Comparison of ENCODE assay signal across 8 cellular contexts in genomic region chr7:148987010-148987750, GRCh38. TPM values are rescaled to one million over a fixed set of nuclear protein-coding genes. Genes with fewer than 3 reads are reported as not detected.
DNase-seq lines count a peak whose midpoint lies in the region; TF ChIP-seq lines count a peak whose summit lies in the region.

No MANE protein-coding gene starts in this region.

- peaks cover 6 to 23% of the 10 kb centered on the region in 2 experiments; a peak in 4 of 5 replicates for H3K9me3 Mint-ChIP-seq in H9
- peaks cover 9% of the 10 kb centered on the region for H3K9me3 Mint-ChIP-seq in neural progenitor cell

- no peak overlapping the region for H3K23ac ChIP-seq in H9 (ENCODE audit: insufficient read length, low read depth, low read length)

- H3K36me3 ChIP-seq in ES-I3 (ENCODE audit: insufficient read depth, low read length) (no peaks in the 10 kb centered on the region), neural progenitor cell (no peaks in the 10 kb centered on the region)

- H2AK5ac ChIP-seq in H9 (ENCODE audit: insufficient read length, low read length) = no peak overlapping the region

- H4K20me1 ChIP-seq in H9 (ENCODE audit: control insufficient read depth, insufficient read depth, insufficient read length) (no peaks in the 10 kb centered on the region), neural progenitor cell (ENCODE audit: low read depth) (no peaks in the 10 kb centered on the region)

- no peak overlapping the region for H3T11ph ChIP-seq in H9 (ENCODE audit: low read length)

- H3K4me3 Mint-ChIP-seq in H9 = peak overlapping the region; percentile 83 to 90
- H3K4me3 Mint-ChIP-seq in neural progenitor cell = peak overlapping the region; percentile 94

- no CpG with 5 or more reads among the region's 17 CpGs for WGBS in H9 (ENCODE audit: extremely low coverage, insufficient read length, low lambda C conversion rate)

- H3K18ac ChIP-seq in H9 (ENCODE audit: insufficient read length, low read depth, low read length) = peak overlapping the region; percentile 39

- H4K91ac ChIP-seq in H9 (ENCODE audit: insufficient read length, low read depth, low read length) = no peak overlapping the region

- no peaks in the 10 kb centered on the region; the same call in 1 of the 2 replicates for H3K4me1 ChIP-seq in ES-I3 (ENCODE audit: insufficient read depth, low read length)
- 0 out of 2 replicates have a peak, but pooled peaks cover 2% of the 10 kb centered on the region for H3K4me1 ChIP-seq in H9 (ENCODE audit: insufficient read depth, low read length)
- H3K4me1 ChIP-seq in neural progenitor cell = peaks cover 19% of the 10 kb centered on the region

- H3K27ac ChIP-seq in H9 (ENCODE audit: insufficient read length, low read depth, low read length) (peak overlapping the region; percentile 40), neural progenitor cell (peak overlapping the region; percentile 98)

- H3K79me2 ChIP-seq in H9 (ENCODE audit: insufficient read depth, low read length) = no peaks in the 10 kb centered on the region
- no peaks in the 10 kb centered on the region for H3K79me2 ChIP-seq in neural progenitor cell (ENCODE audit: low read depth)

- peak; percentile 95 for DNase-seq in H9
- DNase-seq in M059J (ENCODE audit: low read depth) = peak; percentile 91
- peak; percentile 23 for DNase-seq in activated gamma-delta T cell (lab: John Stamatoyannopoulos, UW)
- DNase-seq in foreskin fibroblast = peak; percentile 84 to 93
- DNase-seq in neural progenitor cell (ENCODE audit: low spot score) = peak; percentile 95
- peak; percentile 59 for DNase-seq in stromal cell of bone marrow (ENCODE audit: low read depth)

- no peak overlapping the region for H3K4ac ChIP-seq in H9 (ENCODE audit: low read depth, low read length)

- no peak overlapping the region for H4K5ac ChIP-seq in H9 (ENCODE audit: insufficient read length, low read depth, low read length)

- peaks cover 18% of the 10 kb centered on the region for H3K23me2 ChIP-seq in H9 (ENCODE audit: insufficient read length, low read depth, low read length, poor library complexity, severe bottlenecking)

- no peak overlapping the region for H3K56ac ChIP-seq in H9 (ENCODE audit: insufficient read length, low read depth, low read length)

- peak overlapping the region; percentile 96 for H2AFZ ChIP-seq in H9 (ENCODE audit: low read length)
- peak overlapping the region; percentile 98 for H2AFZ ChIP-seq in neural progenitor cell (replicated peaks)

- peak overlapping the region; percentile 55 to 90 for H3K4me3 ChIP-seq in foreskin fibroblast (ENCODE audit: low read depth in 1 of 2, low read length in 2 of 2)
- H3K4me3 ChIP-seq in neural progenitor cell = peak overlapping the region; percentile 76

- H3K4me2 ChIP-seq in H9 (ENCODE audit: insufficient read depth, insufficient read length, low read length) (peak overlapping the region; percentile 88), neural progenitor cell (peak overlapping the region; percentile 78)

- H2BK120ac ChIP-seq in H9 (ENCODE audit: low read depth, low read length, poor library complexity, severe bottlenecking) = no peak overlapping the region

- H3K36me3 Mint-ChIP-seq in H9 (ENCODE audit: insufficient read depth in 1 of 3, low read depth in 3 of 3) (peaks cover 3 to 10% (median 4%) of the 10 kb centered on the region in 3 experiments; a peak in 5 of 7 replicates), neural progenitor cell (no peaks in the 10 kb centered on the region)

- H2BK5ac ChIP-seq in H9 (ENCODE audit: insufficient read length, low read length) = no peak overlapping the region

- H4K8ac ChIP-seq in H9 (replicated peaks; ENCODE audit: insufficient read length, low read depth, low read length) = no peak overlapping the region

- no peaks in the 10 kb centered on the region for H3K27me3 ChIP-seq in H9 (ENCODE audit: insufficient read depth, low read length)
- H3K27me3 ChIP-seq in neural progenitor cell = peaks cover 13% of the 10 kb centered on the region

- H3K9ac ChIP-seq in ES-I3 (ENCODE audit: low read depth, low read length) = peak overlapping the region; percentile 76
- H3K9ac ChIP-seq in H9 (ENCODE audit: extremely low read depth, insufficient read length, low read length) = peak overlapping the region; percentile 65
- H3K9ac ChIP-seq in neural progenitor cell = peak overlapping the region; percentile 73

- H2BK15ac ChIP-seq in H9 (ENCODE audit: low read depth, low read length) = no peak overlapping the region

- H3K14ac ChIP-seq in H9 (ENCODE audit: insufficient read depth, low read length) = 0 out of 2 replicates have a peak overlapping the region, but pooled peaks have one; percentile 78

- peaks cover 50% of the 10 kb centered on the region for H3F3A ChIP-seq in neural progenitor cell (ENCODE audit: low read depth)

- H3K4me1 Mint-ChIP-seq in H9 (peaks cover 22 to 27% of the 10 kb centered on the region in 2 experiments), neural progenitor cell (peaks cover 26% of the 10 kb centered on the region)

- H3K27me3 Mint-ChIP-seq in H9 (ENCODE audit: low read depth) (peaks cover 2% of the 10 kb centered on the region), neural progenitor cell (ENCODE audit: insufficient read depth, low read depth) (peaks cover 11% of the 10 kb centered on the region)

- no peak overlapping the region for H2BK20ac ChIP-seq in H9 (ENCODE audit: low read depth, low read length, poor library complexity, severe bottlenecking)

- peak overlapping the region; percentile 21 for H2BK12ac ChIP-seq in H9 (ENCODE audit: insufficient read length, low read depth, low read length)

- H3K9me3 ChIP-seq in ES-I3 (ENCODE audit: control insufficient read depth, insufficient read depth, low read length) (no peaks in the 10 kb centered on the region), H9 (ENCODE audit: control insufficient read depth, low read depth, low read length) (no peaks in the 10 kb centered on the region), neural progenitor cell (ENCODE audit: low read depth) (no peaks in the 10 kb centered on the region)

- peak overlapping the region; percentile 94 to 98 (median 97) for H3K27ac Mint-ChIP-seq in H9
- H3K27ac Mint-ChIP-seq in neural progenitor cell = peak overlapping the region; percentile 84

- TF ChIP-seq POLR2A in Raji (IDR thresholded peaks at IDR 0.05; ENCODE audit: insufficient read depth, low read depth, low read length) = peak; percentile 81

- TF ChIP-seq CTCF in H9 (conservative IDR thresholded peaks at IDR 0.05) = no peak
- no peak for TF ChIP-seq CTCF in foreskin fibroblast (IDR thresholded peaks at IDR 0.05; ENCODE audit: low read depth, low read length)
- no peak for TF ChIP-seq CTCF in neural progenitor cell (IDR thresholded peaks at IDR 0.05)

- H3K79me1 ChIP-seq in H9 (ENCODE audit: insufficient read depth, low read depth, low read length, poor library complexity, severe bottlenecking) = no peaks in the 10 kb centered on the region

RNA-seq across cellular contexts. Expression of gene PDIA4, which starts 41.1 kb away (rescaled TPM):
- total RNA-seq in H9 (2021) = 217 and 230 TPM in 2 replicates
- total RNA-seq in M059J (2014; rRNA removed; shearing (Covaris generic)) = 307 and 409 TPM in 2 replicates
- 142 and 171 TPM in 2 replicates for total RNA-seq in neural progenitor cell (ENCODE audit: low replicate concordance)

Comparison
In these comparisons a context has a peak if more than half of its experiments do, and no peak if none do; other contexts are left out.
1. Peak in every context shown above with its lines: DNase-seq, H3K4me3 ChIP-seq and H3K27ac ChIP-seq.
2. DNase-seq: peak in every context shown above with its lines; median percentile 95 in H9; 95 in neural progenitor cell; 91 in M059J; 88 in foreskin fibroblast; 59 in stromal cell of bone marrow; 23 in activated gamma-delta T cell.